ENCODE assay signal across 8 cellular contexts in the genomic region with DNA sequence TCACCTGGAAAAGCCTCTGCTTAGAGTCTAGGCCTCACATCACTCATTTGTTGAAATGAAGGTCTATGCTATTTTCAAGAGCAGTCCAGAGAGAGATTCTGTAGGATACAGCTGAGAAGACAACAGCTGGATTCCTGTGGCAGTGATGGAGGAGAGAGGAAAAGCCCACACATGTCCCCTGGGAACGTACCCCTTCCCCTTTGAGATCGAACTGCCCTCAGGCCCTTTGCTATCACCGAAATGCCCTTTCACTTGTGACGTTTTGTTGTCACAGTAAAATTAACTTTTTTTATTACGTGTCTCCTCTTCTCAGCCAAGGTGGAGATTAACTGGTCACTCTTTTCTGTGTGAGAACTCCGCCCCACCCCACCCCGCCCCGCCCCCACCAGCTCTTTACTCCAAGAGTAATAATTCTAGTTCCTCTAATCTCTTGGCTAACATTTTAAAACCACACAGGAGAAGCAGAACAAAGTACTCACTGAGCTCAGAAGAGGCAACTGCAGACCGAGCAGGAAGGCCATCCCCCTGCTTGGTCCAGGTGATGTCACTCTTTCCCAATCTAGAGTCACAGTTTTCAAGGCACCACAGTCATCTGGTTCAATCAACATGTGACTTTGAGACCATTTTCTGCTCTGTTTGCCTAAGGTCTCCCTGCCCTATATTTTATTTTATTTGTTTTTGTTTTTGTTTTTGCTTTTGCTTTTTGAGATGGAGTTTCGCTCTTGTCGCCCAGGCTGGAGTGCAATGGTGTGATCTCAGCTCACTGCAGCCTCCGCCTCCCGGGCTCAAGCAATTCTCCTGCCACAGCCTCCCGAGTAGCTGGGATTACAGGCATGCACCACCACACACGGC.
DNase-seq lines count a peak whose midpoint lies in the region; ATAC-seq and TF ChIP-seq lines count a peak whose summit lies in the region.

No MANE protein-coding gene starts in this region.

- intact Hi-C loops in left colon (cut with DNase I, micrococcal nuclease) = loop anchor here in 1 of 2 donors (5.0 kb wide), 1 partner anchor 172 kb away; the partner anchor contains the start of gene UGCG

- peak; percentile 78 for ATAC-seq in GM21529 (IDR thresholded peaks at IDR 0.05; ENCODE audit: unreplicated experiment)
- peak; percentile 66 for ATAC-seq in left colon
- ATAC-seq in GM21367 (IDR thresholded peaks at IDR 0.05; ENCODE audit: unreplicated experiment) = no peak

- peak overlapping the region; percentile 46 to 92 (median 54) for H3K27ac ChIP-seq in Peyer's patch

- TF ChIP-seq POLR2A in Peyer's patch (IDR thresholded peaks at IDR 0.05) = peak in 1 of 2 donors; percentile 11

- H3K4me1 ChIP-seq in Peyer's patch = peaks cover 0 to 38% (median 7%) of the 10 kb centered on the region in 4 donors

- H3K27me3 ChIP-seq in Peyer's patch = no peaks in the 10 kb centered on the region

- H3K36me3 ChIP-seq in Peyer's patch = no peaks in the 10 kb centered on the region

- H3K9me3 ChIP-seq in Peyer's patch = no peaks in the 10 kb centered on the region

- DNase-seq in A172 (ENCODE audit: low spot score) (peak; percentile 70), Peyer's patch (peak; percentile 33 to 73 (median 69)), left colon (peak in 1 of 2 donors; percentile 36), amygdala (lab: John Stamatoyannopoulos, UW) (no peak), DMS 273 (lab: John Stamatoyannopoulos, UW; ENCODE audit: unreplicated experiment) (no peak), GF-D8 (lab: John Stamatoyannopoulos, UW) (no peak)

- H3K4me3 ChIP-seq in Peyer's patch = no peak overlapping the region

- no peak for TF ChIP-seq CTCF in Peyer's patch (IDR thresholded peaks at IDR 0.05)

Comparison
In these comparisons a context has a peak if more than half of its experiments do, and no peak if none do; other contexts are left out.
1. DNase-seq: peak in A172 (single experiment) and Peyer's patch (3 of 3); none in amygdala (0 of 56), DMS 273 (single experiment) and GF-D8 (single experiment).